Comparison of ENCODE assay signal across 23 cellular contexts in genomic region chr1:13860023-13860422, GRCh38.
"Had no signal": no experiment of that assay in that cellular context is flagged by ENCODE, and none has a peak within 500 bp of the region (broad histone marks: within the 10 kb centered on the region; RNA-seq: fewer than 3 reads in every experiment).

No MANE protein-coding gene starts in this region.

- H3K4me3 ChIP-seq: gastrocnemius medialis, right lobe of liver, thoracic aorta, uterus had no signal

- H3K27me3 ChIP-seq: brain microvascular endothelial cell, gastrocnemius medialis, right lobe of liver, uterus had no signal

- DNase-seq: activated CD4-positive, alpha-beta T cell treated with anti-CD3 and anti-CD28 coated beads for 48 hours; activated CD4-positive, alpha-beta T cell treated with anti-CD3 and anti-CD28 coated beads, Interleukin-2, amount 50 U/mL, for 48 hours; activated CD8-positive, alpha-beta memory T cell treated with anti-CD3 and anti-CD28 coated beads for 24 hours; activated gamma-delta T cell; activated naive CD4-positive, alpha-beta T cell treated with anti-CD3 and anti-CD28 coated beads, Interleukin-2, amount 10 ng/mL, durations not matched to agents 7 days and 5 days; activated naive CD8-positive, alpha-beta T cell treated with anti-CD3 and anti-CD28 coated beads, Interleukin-2, amount 10 ng/mL, durations not matched to agents 7 days and 5 days; brain microvascular endothelial cell; caudate nucleus; gastrocnemius medialis; glutamatergic neuron; islet precursor cell; left ventricle myocardium superior; right lobe of liver; stimulated activated CD4-positive, alpha-beta T cell treated with anti-CD3 and anti-CD28 coated beads, Interleukin-12 subunit alpha, Interleukin-12 subunit beta, amount 100 ng/mL, for 4 hours; stimulated activated CD4-positive, alpha-beta T cell treated with anti-CD3 and anti-CD28 coated beads, Interleukin-4, amount 100 ng/mL, for 1 hour; T-helper 1 cell; uterus; WERI-Rb-1 had no signal

- H3K36me3 ChIP-seq: brain microvascular endothelial cell, gastrocnemius medialis, right lobe of liver, thoracic aorta, uterus, WERI-Rb-1 had no signal

- FAIRE-seq: astrocyte, endothelial cell of umbilical vein had no signal

- H3K27ac ChIP-seq: brain microvascular endothelial cell, gastrocnemius medialis, right lobe of liver, thoracic aorta, uterus, WERI-Rb-1 had no signal

- H3K4me1 ChIP-seq: gastrocnemius medialis, right lobe of liver, uterus had no signal

- ATAC-seq: activated CD4-positive, CD25-positive, alpha-beta regulatory T cell treated with anti-CD3 and anti-CD28 coated beads, Interleukin-2, amount 50 U/mL, for 24 hours; gastrocnemius medialis; left ventricle myocardium superior; right lobe of liver; stimulated activated effector memory CD8-positive, alpha-beta T cell treated with anti-CD3 and anti-CD28 coated beads, Interleukin-12 subunit alpha, Interleukin-12 subunit beta, amount 100 ng/mL, for 72 hours had no signal

- H3K9me3 ChIP-seq: gastrocnemius medialis, right lobe of liver, thoracic aorta, uterus had no signal
